ENCODE assay signal across 18 cellular contexts in genomic region chr2:8144785-8145184, GRCh38.
DNase-seq lines count a peak whose midpoint lies in the region; ATAC-seq, FAIRE-seq and TF ChIP-seq lines count a peak whose summit lies in the region.
"Had no signal": no experiment of that assay in that cellular context is flagged by ENCODE, and none has a peak within 500 bp of the region (broad histone marks: within the 10 kb centered on the region; RNA-seq: fewer than 3 reads in every experiment).

No MANE protein-coding gene starts in this region.

- POLR2A ChIA-PET in AG04450 (lab: Yijun Ruan, JAX) (no interaction called here), HepG2 (lab: Yijun Ruan, JAX) (no interaction called here)
- POLR2A ChIA-PET in naive thymus-derived CD4-positive, alpha-beta T cell (lab: Charles Lee): no interaction called here

- peaks cover 63% of the 10 kb centered on the region for H3K4me1 ChIP-seq in HepG2 (ENCODE audit: insufficient read depth, low read length)
- H3K4me1 ChIP-seq in naive thymus-derived CD4-positive, alpha-beta T cell (ENCODE audit: control insufficient read depth in 2 of 2, insufficient read depth in 2 of 2, low read length in 2 of 2): no peaks in the 10 kb centered on the region
- H3K4me1 ChIP-seq: neural progenitor cell had no signal

- H3K9me3 ChIP-seq in AG04450 (ENCODE audit: control insufficient read depth, insufficient read depth, low read length) (no peaks in the 10 kb centered on the region), HepG2 (ENCODE audit: low read length) (no peaks in the 10 kb centered on the region)
- H3K9me3 ChIP-seq in naive thymus-derived CD4-positive, alpha-beta T cell (ENCODE audit: control insufficient read depth in 2 of 3, low read length in 3 of 3): no peaks in the 10 kb centered on the region
- H3K9me3 ChIP-seq: suprapubic skin had no signal

- peaks cover 3% of the 10 kb centered on the region for H3K79me2 ChIP-seq in HepG2 (ENCODE audit: insufficient read depth, low read length)

- no peak for TF ChIP-seq RAD21 in HepG2 (CRISPR knock-in tag; IDR thresholded peaks at IDR 0.05)

- H3K36me3 Mint-ChIP-seq in naive thymus-derived CD4-positive, alpha-beta T cell: peaks cover 0 to 2% (median 0%) of the 10 kb centered on the region in 5 donors
- H3K36me3 Mint-ChIP-seq: neural progenitor cell had no signal

- peaks cover 0 to 16% (median 0%) of the 10 kb centered on the region in 7 donors for H3K4me1 Mint-ChIP-seq in naive thymus-derived CD4-positive, alpha-beta T cell

- no peak for TF ChIP-seq POLR2A in HepG2 (IDR thresholded peaks at IDR 0.05; ENCODE audit: insufficient read depth in 1 of 2, low read depth in 2 of 2, low read length in 2 of 2)

- H3K9me3 Mint-ChIP-seq in naive thymus-derived CD4-positive, alpha-beta T cell: peaks cover 0 to 4% (median 0%) of the 10 kb centered on the region in 11 donors
- H3K9me3 Mint-ChIP-seq: neural progenitor cell had no signal

- no peak overlapping the region for H3K9ac ChIP-seq in HepG2 (ENCODE audit: insufficient read depth, low read depth, low read length)
- H3K9ac ChIP-seq: neural progenitor cell had no signal

- intact Hi-C loops in HepG2 (cut with micrococcal nuclease; ENCODE audit: unreplicated experiment): no loop called here
- intact Hi-C loops in naive thymus-derived CD4-positive, alpha-beta T cell (cut with micrococcal nuclease): no loop called here

- TF ChIP-seq CTCF in AG04450 (IDR thresholded peaks at IDR 0.05; ENCODE audit: low read depth, low read length) (no peak), cardiac fibroblast (IDR thresholded peaks at IDR 0.05; ENCODE audit: low read depth, low read length) (no peak), HepG2 (CRISPR knock-in tag; IDR thresholded peaks at IDR 0.05) (no peak)

- TF ChIP-seq EP300 in HepG2 (IDR thresholded peaks at IDR 0.05; ENCODE audit: low read depth in 2 of 2, low read length in 2 of 2) (no peak), HepG2 (CRISPR knock-in tag; IDR thresholded peaks at IDR 0.05; ENCODE audit: borderline replicate concordance) (no peak)

- no peak overlapping the region for H3K27ac Mint-ChIP-seq in naive thymus-derived CD4-positive, alpha-beta T cell
- H3K27ac Mint-ChIP-seq: activated T-cell treated with anti-CD3 and anti-CD28 coated beads, Interleukin-2, amount 50 U/mL, for 72 hours; neural progenitor cell had no signal

- H3K27me3 Mint-ChIP-seq in naive thymus-derived CD4-positive, alpha-beta T cell: peaks cover 0 to 2% (median 0%) of the 10 kb centered on the region in 5 donors

- BruUV-seq in HepG2 (replicated peaks; lab: Mats Ljungman, UMichigan): no TSS peak

- H3K27me3 ChIP-seq in AG04450 (ENCODE audit: control insufficient read depth, insufficient read depth, low read length): no peaks in the 10 kb centered on the region
- H3K27me3 ChIP-seq in HepG2 (ENCODE audit: control insufficient read depth in 1 of 2, insufficient read depth in 2 of 2, low read length in 2 of 2): no peaks in the 10 kb centered on the region
- H3K27me3 ChIP-seq in naive thymus-derived CD4-positive, alpha-beta T cell (ENCODE audit: control insufficient read depth in 2 of 2, insufficient read depth in 2 of 2, low read length in 2 of 2): no peaks in the 10 kb centered on the region
- H3K27me3 ChIP-seq: neural progenitor cell, suprapubic skin had no signal

- ATAC-seq in HepG2: no peak
- ATAC-seq in naive thymus-derived CD4-positive, alpha-beta T cell: no peak
- no peak for ATAC-seq in HG02981 (IDR thresholded peaks at IDR 0.05; ENCODE audit: unreplicated experiment)
- ATAC-seq: right cardiac atrium had no signal

- H3K4me3 Mint-ChIP-seq in naive thymus-derived CD4-positive, alpha-beta T cell: no peak overlapping the region
- H3K4me3 Mint-ChIP-seq: activated T-cell treated with anti-CD3 and anti-CD28 coated beads, Interleukin-2, amount 50 U/mL, for 72 hours; neural progenitor cell had no signal

- no peaks in the 10 kb centered on the region; a peak in 1 of 5 replicates for H3K36me3 ChIP-seq in HepG2 (replicated peaks in 1 of 2; ENCODE audit: control insufficient read depth in 1 of 2, insufficient read depth in 2 of 2, low read length in 2 of 2)
- H3K36me3 ChIP-seq in naive thymus-derived CD4-positive, alpha-beta T cell (ENCODE audit: control insufficient read depth in 2 of 3, insufficient read depth in 3 of 3, low read length in 3 of 3): no peaks in the 10 kb centered on the region
- H3K36me3 ChIP-seq: neural progenitor cell, suprapubic skin had no signal

- no peak overlapping the region for H2AFZ ChIP-seq in HepG2 (ENCODE audit: low read length)
- H2AFZ ChIP-seq: neural progenitor cell had no signal

- in situ Hi-C loops in HepG2 (cut with HindIII; ENCODE audit: extremely low pct_ligation_motif_present, low pct_unique_long_range_greater_than_20kb): no loop called here

- no peaks in the 10 kb centered on the region for H4K20me1 ChIP-seq in HepG2 (ENCODE audit: insufficient read depth, low read length)

- CTCF ChIA-PET in AG04450 (lab: Charles Lee) (no interaction called here), HepG2 (lab: Yijun Ruan, JAX; ENCODE audit: low intra/inter-chr PET ratio, low total read pairs) (no interaction called here)
- CTCF ChIA-PET in naive thymus-derived CD4-positive, alpha-beta T cell (lab: Charles Lee): no interaction called here

- H3K27ac ChIP-seq in AG04450 (ENCODE audit: low read depth, low read length) (peak overlapping the region; percentile 3), HepG2 (ENCODE audit: extremely low read length, insufficient read depth, low read length) (peak overlapping the region; percentile 42)
- no peak overlapping the region for H3K27ac ChIP-seq in naive thymus-derived CD4-positive, alpha-beta T cell (ENCODE audit: low read depth, low read length)
- H3K27ac ChIP-seq: neural progenitor cell, SK-N-MC, suprapubic skin had no signal

- 0 out of 2 replicates have a peak overlapping the region, but pooled peaks have one; percentile 29 for H3K4me2 ChIP-seq in HepG2 (ENCODE audit: low read depth, low read length)
- H3K4me2 ChIP-seq: neural progenitor cell had no signal

- H3K4me3 ChIP-seq in AG04450 (ENCODE audit: low read depth, low read length): no peak overlapping the region
- H3K4me3 ChIP-seq in cardiac fibroblast (replicated peaks in 1 of 2; ENCODE audit: low read depth in 2 of 2, low read length in 2 of 2): no peak overlapping the region
- H3K4me3 ChIP-seq in HepG2 (replicated peaks in 1 of 3; ENCODE audit: insufficient read depth in 1 of 3, low read depth in 2 of 3, low read length in 3 of 3): no peak overlapping the region
- no peak overlapping the region for H3K4me3 ChIP-seq in naive thymus-derived CD4-positive, alpha-beta T cell (ENCODE audit: low read length)
- H3K4me3 ChIP-seq: neural progenitor cell, SK-N-MC, suprapubic skin had no signal

- DNase-seq in AG04450 (ENCODE audit: low read depth, low spot score) (peak; percentile 48), LHCN-M2 (ENCODE audit: low read depth) (peak; percentile 68), cardiac fibroblast (ENCODE audit: low read depth in 2 of 2) (peak; percentile 52 to 77), HepG2 (ENCODE audit: low spot score) (no peak), NCI-H1417 (lab: John Stamatoyannopoulos, UW) (no peak)
- DNase-seq in naive thymus-derived CD4-positive, alpha-beta T cell: no peak
- DNase-seq in central memory CD4-positive, alpha-beta T cell: no peak
- DNase-seq: activated T-cell treated with anti-CD3 and anti-CD28 coated beads, Interleukin-2, amount 50 U/mL, for 72 hours; H7; NCI-H2029; NCI-H524; right cardiac atrium had no signal

- WGBS in HepG2 (ENCODE audit: low lambda C conversion rate): 97% methylated on average over 3 of the region's 3 CpGs

- no peak for FAIRE-seq in HepG2 (lab: Jason Lieb, UNC)
- FAIRE-seq: endothelial cell of umbilical vein, keratinocyte had no signal

TF ChIP-seq in HepG2, 621 proteins besides CTCF, POLR2A, EP300 and RAD21:
- TF ChIP-seq ZNF326 (CRISPR knock-in tag; IDR thresholded peaks at IDR 0.05; ENCODE audit: borderline replicate concordance) (0 out of 2 replicates have a peak, but pooled peaks have one; percentile 16), MZF1 (CRISPR knock-in tag; IDR thresholded peaks at IDR 0.05; ENCODE audit: borderline replicate concordance) (no peak)

Comparison
In these comparisons a context has a peak if more than half of its experiments do, and no peak if none do; other contexts are left out.
1. DNase-seq: peak in AG04450 (single experiment), LHCN-M2 (single experiment) and cardiac fibroblast (2 of 2); none in HepG2 (single experiment), naive thymus-derived CD4-positive, alpha-beta T cell (0 of 9), central memory CD4-positive, alpha-beta T cell (single experiment) and NCI-H1417 (0 of 3).